In genomic region chr15:68330461-68330860, GRCh38 we compare ENCODE assay signal across 18 cellular contexts.
"Had no signal": no experiment of that assay in that cellular context is flagged by ENCODE, and none has a peak within 500 bp of the region (broad histone marks: within the 10 kb centered on the region; RNA-seq: fewer than 3 reads in every experiment).

No MANE protein-coding gene starts in this region.

- H3K36me3 ChIP-seq: lower lobe of right lung, suprapubic skin had no signal

- H3K27me3 ChIP-seq: dorsolateral prefrontal cortex, hepatocyte had no signal

- H3K36me3 Mint-ChIP-seq: activated naive CD8-positive, alpha-beta T cell treated with anti-CD3 and anti-CD28 coated beads, Interleukin-2, amount 10 ng/mL, durations not matched to agents 7 days and 5 days; natural killer cell had no signal

- DNase-seq: activated B cell treated with CpG ODN at 0.5 μM for 24 hours; activated CD4-positive, alpha-beta T cell treated with anti-CD3 and anti-CD28 coated beads for 48 hours; activated CD8-positive, alpha-beta T cell treated with anti-CD3 and anti-CD28 coated beads for 36 hours; activated naive CD4-positive, alpha-beta T cell treated with Interleukin-2 at 50 U/mL for 16 hours; activated naive CD8-positive, alpha-beta T cell treated with anti-CD3 and anti-CD28 coated beads, Interleukin-2, amount 10 ng/mL, durations not matched to agents 7 days and 5 days; activated T-cell treated with anti-CD3 and anti-CD28 coated beads, Interleukin-2, amount 50 U/mL, for 1 hour; foreskin fibroblast; lower lobe of right lung; natural killer cell; stimulated activated naive CD8-positive, alpha-beta T cell treated with anti-CD3 and anti-CD28 coated beads, Interleukin-15, amount 100 ng/mL, for 72 hours; trophoblast cell had no signal

- H3K27ac ChIP-seq: epithelial cell of prostate, hepatocyte, lower lobe of right lung, suprapubic skin had no signal

- H3K9me3 Mint-ChIP-seq: activated B cell treated with CpG ODN at 0.5 μM for 24 hours; activated CD8-positive, alpha-beta T cell treated with anti-CD3 and anti-CD28 coated beads for 36 hours; activated naive CD8-positive, alpha-beta T cell treated with anti-CD3 and anti-CD28 coated beads, Interleukin-2, amount 10 ng/mL, durations not matched to agents 7 days and 5 days; activated T-helper 17 cell treated with anti-CD3 and anti-CD28 coated beads, Interleukin-2, amount 50 U/mL, for 72 hours; natural killer cell; stimulated activated naive CD8-positive, alpha-beta T cell treated with anti-CD3 and anti-CD28 coated beads, Interleukin-15, amount 100 ng/mL, for 72 hours; T-helper 2 cell treated with Interferon-gamma antibody and Interleukin-4, amounts not matched to agents 5 μg/mL and 100 μg/mL, for 36 hours had no signal

- H3K4me1 Mint-ChIP-seq: activated B cell treated with CpG ODN at 0.5 μM for 24 hours had no signal

- H3K4me3 ChIP-seq: hepatocyte, lower lobe of right lung, suprapubic skin had no signal

- H3K27ac Mint-ChIP-seq: activated B cell treated with CpG ODN at 0.5 μM for 24 hours; activated CD8-positive, alpha-beta T cell treated with anti-CD3 and anti-CD28 coated beads for 36 hours; activated naive CD8-positive, alpha-beta T cell treated with anti-CD3 and anti-CD28 coated beads, Interleukin-2, amount 10 ng/mL, durations not matched to agents 7 days and 5 days; activated T-helper 17 cell treated with anti-CD3 and anti-CD28 coated beads, Interleukin-2, amount 50 U/mL, for 72 hours; natural killer cell; progenitor cell of endocrine pancreas; T-helper 2 cell treated with Interferon-gamma antibody and Interleukin-4, amounts not matched to agents 5 μg/mL and 100 μg/mL, for 36 hours had no signal

- H3K9me3 ChIP-seq: lower lobe of right lung, suprapubic skin had no signal

- H3K4me3 Mint-ChIP-seq: activated B cell treated with CpG ODN at 0.5 μM for 24 hours; activated CD8-positive, alpha-beta T cell treated with anti-CD3 and anti-CD28 coated beads for 36 hours; activated naive CD8-positive, alpha-beta T cell treated with anti-CD3 and anti-CD28 coated beads, Interleukin-2, amount 10 ng/mL, durations not matched to agents 7 days and 5 days; activated T-helper 17 cell treated with anti-CD3 and anti-CD28 coated beads, Interleukin-2, amount 50 U/mL, for 72 hours; natural killer cell; stimulated activated naive CD8-positive, alpha-beta T cell treated with anti-CD3 and anti-CD28 coated beads, Interleukin-15, amount 100 ng/mL, for 72 hours; T-helper 2 cell treated with Interferon-gamma antibody and Interleukin-4, amounts not matched to agents 5 μg/mL and 100 μg/mL, for 36 hours had no signal
